ENCODE assay signal across 18 cellular contexts in the genomic region with DNA sequence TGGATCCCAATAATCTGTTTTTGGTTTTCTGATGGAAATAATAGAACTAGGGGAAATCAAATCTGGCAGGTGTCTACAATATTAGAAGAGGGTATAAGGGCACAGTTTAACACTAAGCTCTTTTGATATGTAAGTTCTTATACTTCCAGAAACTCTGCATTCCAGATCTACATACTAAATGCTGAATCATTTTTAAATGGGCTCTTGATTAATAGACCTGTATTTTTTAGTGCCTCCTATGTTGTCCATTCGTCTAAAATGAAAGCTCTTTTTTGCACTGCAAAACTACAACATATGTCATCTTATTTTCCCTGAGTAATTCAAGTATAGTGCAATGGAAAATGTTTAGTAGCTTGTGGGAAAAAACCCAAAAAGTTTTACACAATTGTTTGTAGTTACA. TPM values are rescaled to one million over a fixed set of nuclear protein-coding genes. Genes with fewer than 3 reads are reported as not detected.
DNase-seq lines count a peak whose midpoint lies in the region; ATAC-seq and TF ChIP-seq lines count a peak whose summit lies in the region.
"Had no signal": no experiment of that assay in that cellular context is flagged by ENCODE, and none has a peak within 500 bp of the region (broad histone marks: within the 10 kb centered on the region; RNA-seq: fewer than 3 reads in every experiment).

No MANE protein-coding gene starts in this region.

- H3K27me3 ChIP-seq in esophagus squamous epithelium, result no peaks in the 10 kb centered on the region
- H3K27me3 ChIP-seq: BE2C had no signal

- peaks cover 0 to 11% (median 0%) of the 10 kb centered on the region in 3 donors for H3K4me1 ChIP-seq in esophagus squamous epithelium
- H3K4me1 ChIP-seq: BE2C had no signal

- H3K9me3 ChIP-seq in esophagus squamous epithelium, result no peaks in the 10 kb centered on the region
- H3K9me3 ChIP-seq: BE2C, HAP-1 had no signal

- H3K4me3 Mint-ChIP-seq in activated CD4-positive, alpha-beta T cell treated with anti-CD3 and anti-CD28 coated beads, Interleukin-2, amount 10 ng/mL, durations not matched to agents 24 days and 14 days, result no peak overlapping the region
- no peak overlapping the region for H3K4me3 Mint-ChIP-seq in activated CD4-positive, alpha-beta T cell treated with anti-CD3 and anti-CD28 coated beads for 36 hours
- H3K4me3 Mint-ChIP-seq in activated T-helper 1 cell treated with anti-CD3 and anti-CD28 coated beads, Interleukin-12 subunit alpha, Interleukin-12 subunit beta, Interleukin-2, Interleukin-4 antibody, amounts not matched to agents 30 ng/mL and 10 ng/mL and 1 ng/mL, durations not matched to agents 14 hours and 24 hours and 36 hours, result no peak overlapping the region
- H3K4me3 Mint-ChIP-seq: CD4-positive, CD25-positive, alpha-beta regulatory T cell; CD8-positive, alpha-beta memory T cell had no signal

- TF ChIP-seq CTCF in esophagus squamous epithelium (IDR thresholded peaks at IDR 0.05), result no peak

- ATAC-seq in activated CD4-positive, alpha-beta T cell treated with anti-CD3 and anti-CD28 coated beads for 36 hours, result no peak
- ATAC-seq in esophagus mucosa, result peak; percentile 31
- ATAC-seq in GM19455 (IDR thresholded peaks at IDR 0.05; ENCODE audit: unreplicated experiment), result no peak
- ATAC-seq in GM21390 (IDR thresholded peaks at IDR 0.05; ENCODE audit: unreplicated experiment), result no peak

- intact Hi-C loops in activated CD4-positive, alpha-beta T cell treated with anti-CD3 and anti-CD28 coated beads, Interleukin-2, amount 10 ng/mL, durations not matched to agents 24 days and 14 days (cut with micrococcal nuclease), result no loop called here
- intact Hi-C loops in activated CD4-positive, alpha-beta T cell treated with anti-CD3 and anti-CD28 coated beads for 36 hours (cut with DNase I, micrococcal nuclease), result no loop called here
- intact Hi-C loops in activated T-helper 1 cell treated with anti-CD3 and anti-CD28 coated beads, Interleukin-12 subunit alpha, Interleukin-12 subunit beta, Interleukin-2, Interleukin-4 antibody, amounts not matched to agents 30 ng/mL and 10 ng/mL and 1 ng/mL, durations not matched to agents 14 hours and 24 hours and 36 hours (cut with micrococcal nuclease), result no loop called here
- intact Hi-C loops in esophagus squamous epithelium (cut with DNase I), result no loop called here

- H3K4me3 ChIP-seq in esophagus squamous epithelium, result no peak overlapping the region
- H3K4me3 ChIP-seq: HAP-1 had no signal

- H3K9me3 Mint-ChIP-seq in activated CD4-positive, alpha-beta T cell treated with anti-CD3 and anti-CD28 coated beads, Interleukin-2, amount 10 ng/mL, durations not matched to agents 24 days and 14 days, result no peaks in the 10 kb centered on the region
- no peaks in the 10 kb centered on the region for H3K9me3 Mint-ChIP-seq in activated CD4-positive, alpha-beta T cell treated with anti-CD3 and anti-CD28 coated beads for 36 hours (ENCODE audit: low read depth)
- no peaks in the 10 kb centered on the region for H3K9me3 Mint-ChIP-seq in activated T-helper 1 cell treated with anti-CD3 and anti-CD28 coated beads, Interleukin-12 subunit alpha, Interleukin-12 subunit beta, Interleukin-2, Interleukin-4 antibody, amounts not matched to agents 30 ng/mL and 10 ng/mL and 1 ng/mL, durations not matched to agents 14 hours and 24 hours and 36 hours
- H3K9me3 Mint-ChIP-seq: CD8-positive, alpha-beta memory T cell had no signal

- no peaks in the 10 kb centered on the region for H3K36me3 ChIP-seq in esophagus squamous epithelium
- H3K36me3 ChIP-seq: BE2C, HAP-1 had no signal

- peaks cover 8% of the 10 kb centered on the region for H3K27me3 Mint-ChIP-seq in activated CD4-positive, alpha-beta T cell treated with anti-CD3 and anti-CD28 coated beads, Interleukin-2, amount 10 ng/mL, durations not matched to agents 24 days and 14 days
- H3K27me3 Mint-ChIP-seq in activated CD4-positive, alpha-beta T cell treated with anti-CD3 and anti-CD28 coated beads for 36 hours, result no peaks in the 10 kb centered on the region
- H3K27me3 Mint-ChIP-seq in activated T-helper 1 cell treated with anti-CD3 and anti-CD28 coated beads, Interleukin-12 subunit alpha, Interleukin-12 subunit beta, Interleukin-2, Interleukin-4 antibody, amounts not matched to agents 30 ng/mL and 10 ng/mL and 1 ng/mL, durations not matched to agents 14 hours and 24 hours and 36 hours (ENCODE audit: insufficient read depth), result peaks cover 3% of the 10 kb centered on the region

- no peak for DNase-seq in activated CD4-positive, alpha-beta T cell treated with anti-CD3 and anti-CD28 coated beads, Interleukin-2, amount 10 ng/mL, durations not matched to agents 24 days and 14 days
- no peak for DNase-seq in activated CD4-positive, alpha-beta T cell treated with anti-CD3 and anti-CD28 coated beads for 36 hours
- no peak for DNase-seq in activated T-helper 1 cell treated with anti-CD3 and anti-CD28 coated beads, Interleukin-12 subunit alpha, Interleukin-12 subunit beta, Interleukin-2, Interleukin-4 antibody, amounts not matched to agents 30 ng/mL and 10 ng/mL and 1 ng/mL, durations not matched to agents 14 hours and 24 hours and 36 hours (ENCODE audit: low spot score)
- DNase-seq in esophagus squamous epithelium (lab: John Stamatoyannopoulos, UW), result no peak
- no peak for DNase-seq in stimulated activated CD8-positive, alpha-beta memory T cell treated with anti-CD3 and anti-CD28 coated beads, Interleukin-4, amount 100 ng/mL, for 48 hours
- DNase-seq: BE2C; C1 segment of cervical spinal cord; CD4-positive, CD25-positive, alpha-beta regulatory T cell; CD8-positive, alpha-beta memory T cell; COR-L47; DMS 273 treated with DMSO at 0.1 percent for 48 hours; DMS53 had no signal

- CTCF ChIA-PET in activated CD4-positive, alpha-beta T cell treated with anti-CD3 and anti-CD28 coated beads for 36 hours (lab: Charles Lee), result interaction anchor here (0.6 to 2.2 kb wide), 4 partner anchors 9 to 370 kb away, joined by 3 to 9 read pairs (median 5); no protein-coding TSS in a partner anchor

- peak overlapping the region in 1 of 4 donors; percentile 33 for H3K27ac ChIP-seq in esophagus squamous epithelium
- H3K27ac ChIP-seq: 22Rv1, HL-60 had no signal

- POLR2A ChIA-PET in activated CD4-positive, alpha-beta T cell treated with anti-CD3 and anti-CD28 coated beads for 36 hours (lab: Charles Lee), result no interaction called here

- 68 to 69% methylated on average over 1 of the region's 1 CpG for WGBS in esophagus squamous epithelium, 2 donors

- peak overlapping the region; percentile 2 for H3K27ac Mint-ChIP-seq in activated CD4-positive, alpha-beta T cell treated with anti-CD3 and anti-CD28 coated beads, Interleukin-2, amount 10 ng/mL, durations not matched to agents 24 days and 14 days
- H3K27ac Mint-ChIP-seq in activated CD4-positive, alpha-beta T cell treated with anti-CD3 and anti-CD28 coated beads for 36 hours, result no peak overlapping the region
- H3K27ac Mint-ChIP-seq in activated T-helper 1 cell treated with anti-CD3 and anti-CD28 coated beads, Interleukin-12 subunit alpha, Interleukin-12 subunit beta, Interleukin-2, Interleukin-4 antibody, amounts not matched to agents 30 ng/mL and 10 ng/mL and 1 ng/mL, durations not matched to agents 14 hours and 24 hours and 36 hours, result peak overlapping the region; percentile 26
- H3K27ac Mint-ChIP-seq: CD4-positive, CD25-positive, alpha-beta regulatory T cell; CD8-positive, alpha-beta memory T cell had no signal

- no peak for TF ChIP-seq POLR2A in esophagus squamous epithelium (IDR thresholded peaks at IDR 0.05)

- H3K36me3 Mint-ChIP-seq in activated CD4-positive, alpha-beta T cell treated with anti-CD3 and anti-CD28 coated beads, Interleukin-2, amount 10 ng/mL, durations not matched to agents 24 days and 14 days (ENCODE audit: low read depth), result no peaks in the 10 kb centered on the region
- H3K36me3 Mint-ChIP-seq in activated CD4-positive, alpha-beta T cell treated with anti-CD3 and anti-CD28 coated beads for 36 hours (ENCODE audit: low read depth), result no peaks in the 10 kb centered on the region
- no peaks in the 10 kb centered on the region for H3K36me3 Mint-ChIP-seq in activated T-helper 1 cell treated with anti-CD3 and anti-CD28 coated beads, Interleukin-12 subunit alpha, Interleukin-12 subunit beta, Interleukin-2, Interleukin-4 antibody, amounts not matched to agents 30 ng/mL and 10 ng/mL and 1 ng/mL, durations not matched to agents 14 hours and 24 hours and 36 hours (ENCODE audit: low read depth)
- H3K36me3 Mint-ChIP-seq: CD4-positive, CD25-positive, alpha-beta regulatory T cell; CD8-positive, alpha-beta memory T cell had no signal

- peaks cover 5% of the 10 kb centered on the region for H3K4me1 Mint-ChIP-seq in activated CD4-positive, alpha-beta T cell treated with anti-CD3 and anti-CD28 coated beads, Interleukin-2, amount 10 ng/mL, durations not matched to agents 24 days and 14 days
- H3K4me1 Mint-ChIP-seq in activated CD4-positive, alpha-beta T cell treated with anti-CD3 and anti-CD28 coated beads for 36 hours, result peaks cover 8% of the 10 kb centered on the region
- H3K4me1 Mint-ChIP-seq in activated T-helper 1 cell treated with anti-CD3 and anti-CD28 coated beads, Interleukin-12 subunit alpha, Interleukin-12 subunit beta, Interleukin-2, Interleukin-4 antibody, amounts not matched to agents 30 ng/mL and 10 ng/mL and 1 ng/mL, durations not matched to agents 14 hours and 24 hours and 36 hours (ENCODE audit: low read depth), result peaks cover 9% of the 10 kb centered on the region
- H3K4me1 Mint-ChIP-seq: CD4-positive, CD25-positive, alpha-beta regulatory T cell; CD8-positive, alpha-beta memory T cell had no signal

RNA-seq across cellular contexts. Expression of a gene that starts 44.2 kb away (rescaled TPM):
- 2.3 and 2.7 TPM in 2 replicates for total RNA-seq in activated CD4-positive, alpha-beta T cell treated with anti-CD3 and anti-CD28 coated beads, Interleukin-2, amount 10 ng/mL, durations not matched to agents 24 days and 14 days
- total RNA-seq in activated CD4-positive, alpha-beta T cell treated with anti-CD3 and anti-CD28 coated beads for 36 hours, result 1 to 10 TPM in 1 of 2 experiments, under 1 TPM in 1; 0.82 to 1.1 TPM
- 1.7 and 2.3 TPM in 2 replicates for total RNA-seq in activated T-helper 1 cell treated with anti-CD3 and anti-CD28 coated beads, Interleukin-12 subunit alpha, Interleukin-12 subunit beta, Interleukin-2, Interleukin-4 antibody, amounts not matched to agents 30 ng/mL and 10 ng/mL and 1 ng/mL, durations not matched to agents 14 hours and 24 hours and 36 hours
- 1.7 TPM for total RNA-seq in esophagus mucosa
- 1 to 10 TPM; 1.9 to 4.0 (median 2.7) TPM for total RNA-seq in esophagus squamous epithelium

RNA-seq across cellular contexts. Expression of a gene that starts 50.0 kb away (rescaled TPM):
- total RNA-seq in activated CD4-positive, alpha-beta T cell treated with anti-CD3 and anti-CD28 coated beads, Interleukin-2, amount 10 ng/mL, durations not matched to agents 24 days and 14 days, result not detected in 2 replicates
- under 1 TPM in 1 of 2 experiments, not detected in 1; 0.05 TPM for total RNA-seq in activated CD4-positive, alpha-beta T cell treated with anti-CD3 and anti-CD28 coated beads for 36 hours
- not detected in 2 replicates for total RNA-seq in activated T-helper 1 cell treated with anti-CD3 and anti-CD28 coated beads, Interleukin-12 subunit alpha, Interleukin-12 subunit beta, Interleukin-2, Interleukin-4 antibody, amounts not matched to agents 30 ng/mL and 10 ng/mL and 1 ng/mL, durations not matched to agents 14 hours and 24 hours and 36 hours
- total RNA-seq in esophagus mucosa (12.3 TPM), esophagus squamous epithelium (10 to 100 TPM in 3 of 4 donors, 1 to 10 TPM in 1; 9.0 to 21.7 (median 13.6) TPM)
- total RNA-seq: CD4-positive, CD25-positive, alpha-beta regulatory T cell; CD8-positive, alpha-beta memory T cell had no signal
